Comparison of ENCODE assay signal across 1 cellular context in the genomic region with DNA sequence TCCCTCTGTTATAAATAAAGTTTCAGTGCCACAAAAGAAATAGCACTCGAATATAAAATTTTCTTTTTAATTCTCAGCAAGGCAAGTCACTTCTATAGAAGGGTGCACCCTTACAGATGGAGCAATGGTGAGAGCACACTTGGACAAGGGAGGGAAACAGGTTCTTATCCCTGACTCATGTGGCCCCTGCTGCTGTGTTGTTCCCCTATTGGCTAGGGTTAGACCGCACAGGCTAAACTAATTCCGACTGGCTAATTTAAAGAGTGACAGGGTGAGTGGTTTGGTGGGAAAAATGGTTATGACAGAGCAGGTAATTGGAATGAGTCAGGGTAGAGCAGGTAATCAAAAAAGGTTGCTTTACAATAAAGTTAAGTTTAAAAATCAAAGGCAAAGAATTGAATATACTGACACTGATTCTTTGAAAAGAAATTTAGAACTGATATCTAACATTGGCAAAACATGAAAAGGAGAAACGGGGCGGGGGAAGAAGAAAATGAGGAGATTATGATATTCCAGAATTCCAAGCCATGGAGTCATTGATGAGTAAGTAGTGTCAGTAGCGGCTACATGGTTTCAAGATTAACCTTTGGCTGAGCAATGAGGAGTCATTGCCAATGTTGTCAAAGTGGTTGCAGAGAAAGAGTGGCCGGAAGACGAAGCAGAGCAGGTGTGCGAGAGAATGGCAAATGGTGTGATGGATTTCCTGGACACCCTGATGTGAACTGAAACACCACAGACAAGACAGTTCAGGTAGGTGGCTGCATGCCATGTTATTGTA.
TF ChIP-seq lines count a peak whose summit lies in the region.

No MANE protein-coding gene starts in this region.

TF ChIP-seq in IMR-90, 13 proteins besides CTCF, POLR2A, EP300 and RAD21:
- TF ChIP-seq CHD1 (IDR thresholded peaks at IDR 0.05; ENCODE audit: low read depth, low read length): no peak
- TF ChIP-seq USF2 (IDR thresholded peaks at IDR 0.05; ENCODE audit: low read depth, low read length): no peak
- TF ChIP-seq RFX5 (IDR thresholded peaks at IDR 0.05; ENCODE audit: low read depth, low read length): no peak
- no peak for TF ChIP-seq BHLHE40 (IDR thresholded peaks at IDR 0.05; ENCODE audit: low read depth, low read length)
- TF ChIP-seq MAZ (IDR thresholded peaks at IDR 0.05; ENCODE audit: borderline replicate concordance, low read depth, low read length): no peak
- TF ChIP-seq CEBPB (IDR thresholded peaks at IDR 0.05; ENCODE audit: low read depth, low read length): no peak
- no peak for TF ChIP-seq MXI1 (IDR thresholded peaks at IDR 0.05; ENCODE audit: borderline replicate concordance, low read depth, low read length)
- TF ChIP-seq NFE2L2 (IDR thresholded peaks at IDR 0.05; ENCODE audit: low read depth, low read length): no peak
- TF ChIP-seq, protein P1, sequence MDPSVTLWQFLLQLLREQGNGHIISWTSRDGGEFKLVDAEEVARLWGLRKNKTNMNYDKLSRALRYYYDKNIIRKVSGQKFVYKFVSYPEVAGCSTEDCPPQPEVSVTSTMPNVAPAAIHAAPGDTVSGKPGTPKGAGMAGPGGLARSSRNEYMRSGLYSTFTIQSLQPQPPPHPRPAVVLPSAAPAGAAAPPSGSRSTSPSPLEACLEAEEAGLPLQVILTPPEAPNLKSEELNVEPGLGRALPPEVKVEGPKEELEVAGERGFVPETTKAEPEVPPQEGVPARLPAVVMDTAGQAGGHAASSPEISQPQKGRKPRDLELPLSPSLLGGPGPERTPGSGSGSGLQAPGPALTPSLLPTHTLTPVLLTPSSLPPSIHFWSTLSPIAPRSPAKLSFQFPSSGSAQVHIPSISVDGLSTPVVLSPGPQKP (IDR thresholded peaks at IDR 0.05; ENCODE audit: borderline replicate concordance, low read depth, low read length): no peak
- no peak for TF ChIP-seq FOS (IDR thresholded peaks at IDR 0.05; ENCODE audit: low read depth, low read length)
- TF ChIP-seq SMC3 (IDR thresholded peaks at IDR 0.05; ENCODE audit: low read depth, low read length): no peak
- no peak for TF ChIP-seq MAFK (IDR thresholded peaks at IDR 0.05; ENCODE audit: low read depth, low read length)
- no peak for TF ChIP-seq RCOR1 (IDR thresholded peaks at IDR 0.05; ENCODE audit: insufficient replicate concordance, low read length)
